2 cellular contexts compared by ENCODE assay signal in the genomic region with DNA sequence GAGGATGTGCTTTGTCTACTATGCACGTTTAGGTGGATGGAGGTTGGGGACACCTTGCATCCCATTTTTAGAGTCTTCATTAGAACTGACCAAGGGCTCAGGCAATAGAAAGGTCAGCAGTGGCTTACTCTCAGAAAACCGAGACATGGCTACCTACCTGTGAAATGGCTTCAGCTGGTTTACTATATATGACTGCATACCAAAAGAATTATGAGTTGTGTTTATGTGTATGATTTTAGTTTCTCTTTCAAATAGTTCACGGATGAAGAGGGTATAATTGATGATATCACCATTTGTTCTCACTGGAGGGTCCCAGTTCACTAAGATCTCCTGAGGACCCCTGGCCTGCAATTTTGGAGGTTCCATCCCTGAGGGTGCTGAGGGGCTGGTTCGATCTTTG.
TF ChIP-seq lines count a peak whose summit lies in the region.

No MANE protein-coding gene starts in this region.

TF ChIP-seq in SK-N-SH, 30 proteins besides CTCF, POLR2A, EP300 and RAD21 (continued from another document):
- TF ChIP-seq, protein P1, sequence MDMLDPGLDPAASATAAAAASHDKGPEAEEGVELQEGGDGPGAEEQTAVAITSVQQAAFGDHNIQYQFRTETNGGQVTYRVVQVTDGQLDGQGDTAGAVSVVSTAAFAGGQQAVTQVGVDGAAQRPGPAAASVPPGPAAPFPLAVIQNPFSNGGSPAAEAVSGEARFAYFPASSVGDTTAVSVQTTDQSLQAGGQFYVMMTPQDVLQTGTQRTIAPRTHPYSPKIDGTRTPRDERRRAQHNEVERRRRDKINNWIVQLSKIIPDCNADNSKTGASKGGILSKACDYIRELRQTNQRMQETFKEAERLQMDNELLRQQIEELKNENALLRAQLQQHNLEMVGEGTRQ (IDR thresholded peaks at IDR 0.05; ENCODE audit: borderline replicate concordance, low read depth, low read length), result no peak
- TF ChIP-seq, protein P2, sequence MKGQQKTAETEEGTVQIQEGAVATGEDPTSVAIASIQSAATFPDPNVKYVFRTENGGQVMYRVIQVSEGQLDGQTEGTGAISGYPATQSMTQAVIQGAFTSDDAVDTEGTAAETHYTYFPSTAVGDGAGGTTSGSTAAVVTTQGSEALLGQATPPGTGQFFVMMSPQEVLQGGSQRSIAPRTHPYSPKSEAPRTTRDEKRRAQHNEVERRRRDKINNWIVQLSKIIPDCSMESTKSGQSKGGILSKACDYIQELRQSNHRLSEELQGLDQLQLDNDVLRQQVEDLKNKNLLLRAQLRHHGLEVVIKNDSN (IDR thresholded peaks at IDR 0.05; ENCODE audit: borderline replicate concordance, low read depth), result no peak
- TF ChIP-seq SIN3A (IDR thresholded peaks at IDR 0.05; ENCODE audit: borderline replicate concordance, low read depth, low read length) (no peak), NFIC (IDR thresholded peaks at IDR 0.05; ENCODE audit: borderline replicate concordance) (no peak), EZH2phosphoT487 (IDR thresholded peaks at IDR 0.05; ENCODE audit: borderline replicate concordance, low read depth) (no peak), PBX3 (IDR thresholded peaks at IDR 0.05) (no peak), FOSL2 (IDR thresholded peaks at IDR 0.05; ENCODE audit: borderline replicate concordance, low read depth) (no peak), MAX (IDR thresholded peaks at IDR 0.05; ENCODE audit: low read depth) (no peak), FOXM1 (IDR thresholded peaks at IDR 0.05; ENCODE audit: low read depth) (no peak), CHD2 (IDR thresholded peaks at IDR 0.05; ENCODE audit: low read length, partially characterized antibody) (no peak), GABPA (IDR thresholded peaks at IDR 0.05; ENCODE audit: low read depth) (no peak)

TF ChIP-seq in SK-N-SH treated with all-trans-retinoic acid at 6 μM for 48 hours, 23 proteins besides CTCF, POLR2A, EP300 and RAD21 (continued from another document):
- TF ChIP-seq, protein P3, sequence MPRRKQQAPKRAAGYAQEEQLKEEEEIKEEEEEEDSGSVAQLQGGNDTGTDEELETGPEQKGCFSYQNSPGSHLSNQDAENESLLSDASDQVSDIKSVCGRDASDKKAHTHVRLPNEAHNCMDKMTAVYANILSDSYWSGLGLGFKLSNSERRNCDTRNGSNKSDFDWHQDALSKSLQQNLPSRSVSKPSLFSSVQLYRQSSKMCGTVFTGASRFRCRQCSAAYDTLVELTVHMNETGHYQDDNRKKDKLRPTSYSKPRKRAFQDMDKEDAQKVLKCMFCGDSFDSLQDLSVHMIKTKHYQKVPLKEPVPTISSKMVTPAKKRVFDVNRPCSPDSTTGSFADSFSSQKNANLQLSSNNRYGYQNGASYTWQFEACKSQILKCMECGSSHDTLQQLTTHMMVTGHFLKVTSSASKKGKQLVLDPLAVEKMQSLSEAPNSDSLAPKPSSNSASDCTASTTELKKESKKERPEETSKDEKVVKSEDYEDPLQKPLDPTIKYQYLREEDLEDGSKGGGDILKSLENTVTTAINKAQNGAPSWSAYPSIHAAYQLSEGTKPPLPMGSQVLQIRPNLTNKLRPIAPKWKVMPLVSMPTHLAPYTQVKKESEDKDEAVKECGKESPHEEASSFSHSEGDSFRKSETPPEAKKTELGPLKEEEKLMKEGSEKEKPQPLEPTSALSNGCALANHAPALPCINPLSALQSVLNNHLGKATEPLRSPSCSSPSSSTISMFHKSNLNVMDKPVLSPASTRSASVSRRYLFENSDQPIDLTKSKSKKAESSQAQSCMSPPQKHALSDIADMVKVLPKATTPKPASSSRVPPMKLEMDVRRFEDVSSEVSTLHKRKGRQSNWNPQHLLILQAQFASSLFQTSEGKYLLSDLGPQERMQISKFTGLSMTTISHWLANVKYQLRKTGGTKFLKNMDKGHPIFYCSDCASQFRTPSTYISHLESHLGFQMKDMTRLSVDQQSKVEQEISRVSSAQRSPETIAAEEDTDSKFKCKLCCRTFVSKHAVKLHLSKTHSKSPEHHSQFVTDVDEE (CRISPR knock-in tag; IDR thresholded peaks at IDR 0.05), result no peak
- no peak for TF ChIP-seq ZNF565 (CRISPR knock-in tag; conservative IDR thresholded peaks at IDR 0.05; ENCODE audit: low read depth)
- TF ChIP-seq PATZ1 (CRISPR knock-in tag; IDR thresholded peaks at IDR 0.05; ENCODE audit: borderline replicate concordance), result no peak
- TF ChIP-seq ZFP30 (CRISPR knock-in tag; IDR thresholded peaks at IDR 0.05), result no peak
- no peak for TF ChIP-seq CREB5 (CRISPR knock-in tag; IDR thresholded peaks at IDR 0.05; ENCODE audit: low read depth)
- no peak for TF ChIP-seq PPARA (CRISPR knock-in tag; IDR thresholded peaks at IDR 0.05; ENCODE audit: borderline replicate concordance)
- TF ChIP-seq ZC3H10 (CRISPR knock-in tag; IDR thresholded peaks at IDR 0.05), result no peak
- no peak for TF ChIP-seq BACH2 (CRISPR knock-in tag; IDR thresholded peaks at IDR 0.05; ENCODE audit: borderline replicate concordance)
- no peak for TF ChIP-seq ZNF70 (CRISPR knock-in tag; IDR thresholded peaks at IDR 0.05)
- no peak for TF ChIP-seq RARB (CRISPR knock-in tag; IDR thresholded peaks at IDR 0.05)
- no peak for TF ChIP-seq CSRNP3 (CRISPR knock-in tag; IDR thresholded peaks at IDR 0.05)
- TF ChIP-seq TOX (CRISPR knock-in tag; IDR thresholded peaks at IDR 0.05; ENCODE audit: borderline replicate concordance), result no peak
- no peak for TF ChIP-seq GLIS3 (CRISPR knock-in tag; IDR thresholded peaks at IDR 0.05)
- no peak for TF ChIP-seq TCF4 (CRISPR knock-in tag; IDR thresholded peaks at IDR 0.05; ENCODE audit: borderline replicate concordance)
- no peak for TF ChIP-seq ZFP3 (CRISPR knock-in tag; IDR thresholded peaks at IDR 0.05)
